Comparison of ENCODE assay signal across 18 cellular contexts in genomic region chr11:109933126-109933525, GRCh38.
DNase-seq lines count a peak whose midpoint lies in the region; ATAC-seq, FAIRE-seq and TF ChIP-seq lines count a peak whose summit lies in the region.
"Had no signal": no experiment of that assay in that cellular context is flagged by ENCODE, and none has a peak within 500 bp of the region (broad histone marks: within the 10 kb centered on the region; RNA-seq: fewer than 3 reads in every experiment).

No MANE protein-coding gene starts in this region.

- FAIRE-seq in K562 (lab: Jason Lieb, UNC): peak; percentile 42

- no peak for TF ChIP-seq EP300 in K562 (IDR thresholded peaks at IDR 0.05; ENCODE audit: low read length)
- no peak for TF ChIP-seq EP300 in upper lobe of left lung (IDR thresholded peaks at IDR 0.05)

- TF ChIP-seq POLR2A in K562 (conservative IDR thresholded peaks at IDR 0.05): no peak
- TF ChIP-seq POLR2A in upper lobe of left lung (IDR thresholded peaks at IDR 0.05): no peak

- CTCF ChIA-PET in K562 (lab: Yijun Ruan, JAX; ENCODE audit: low intra/inter-chr PET ratio): no interaction called here

- no TSS peak for BruUV-seq in K562 (replicated peaks; lab: Mats Ljungman, UMichigan)

- no peaks in the 10 kb centered on the region for H3K9me1 ChIP-seq in K562 (ENCODE audit: control insufficient read depth, insufficient read depth, low read length)

- no peak overlapping the region for H3K4me2 ChIP-seq in K562 (ENCODE audit: insufficient read depth, low read length)
- H3K4me2 ChIP-seq: BLaER1, SK-N-SH had no signal

- no peak overlapping the region for H3K9ac ChIP-seq in K562 (ENCODE audit: insufficient read depth in 1 of 2, low read depth in 2 of 2, low read length in 2 of 2)
- H3K9ac ChIP-seq: BLaER1, SK-N-SH had no signal

- H3K4me1 ChIP-seq in K562 (replicated peaks in 1 of 2; ENCODE audit: control insufficient read depth in 2 of 2, insufficient read depth in 2 of 2, low read length in 2 of 2) (peaks cover 0 to 2% of the 10 kb centered on the region in 2 experiments; a peak in 1 of 5 replicates), upper lobe of left lung (no peaks in the 10 kb centered on the region)
- H3K4me1 ChIP-seq: BLaER1 had no signal

- POLR2A ChIA-PET in K562 (lab: Yijun Ruan, JAX): interaction anchor here (0.8 to 1.0 kb wide), 3 partner anchors 18 to 1177 kb away, joined by 3 to 4 read pairs (median 3); no protein-coding TSS in a partner anchor

- intact Hi-C loops in K562 (cut with micrococcal nuclease): no loop called here

- H3K9me3 ChIP-seq in K562 (replicated peaks; ENCODE audit: control insufficient read depth, insufficient read depth, low read depth, low read length): no peaks in the 10 kb centered on the region
- no peaks in the 10 kb centered on the region for H3K9me3 ChIP-seq in upper lobe of left lung
- H3K9me3 ChIP-seq: BLaER1, SK-N-SH had no signal

- peak overlapping the region; percentile 56; the same call in 1 of the 2 replicates for H2AFZ ChIP-seq in K562 (ENCODE audit: low read depth, low read length)

- 18% methylated on average over 4 of the region's 4 CpGs for WGBS in K562 (ENCODE audit: insufficient coverage, low coverage, missing lambda C conversion rate)
- 85 to 98% methylated on average over 4 of the region's 4 CpGs for WGBS in upper lobe of left lung, 2 donors

- no peaks in the 10 kb centered on the region for H3K36me3 ChIP-seq in K562 (ENCODE audit: control insufficient read depth, insufficient read depth, low read length)
- H3K36me3 ChIP-seq in upper lobe of left lung: no peaks in the 10 kb centered on the region
- H3K36me3 ChIP-seq: BLaER1 had no signal

- no peaks in the 10 kb centered on the region for H3K79me2 ChIP-seq in K562 (ENCODE audit: control insufficient read depth, insufficient read depth, low read length)

- TF ChIP-seq RAD21 in K562 (CRISPR knock-in tag; conservative IDR thresholded peaks at IDR 0.05 in 1 of 2, IDR thresholded peaks at IDR 0.05 in 1 of 2): no peak

- TF ChIP-seq CTCF in K562 (IDR thresholded peaks at IDR 0.05 in 2 of 3, conservative IDR thresholded peaks at IDR 0.05 in 1 of 3; ENCODE audit: insufficient read depth in 2 of 3, low read depth in 1 of 3, low read length in 3 of 3): no peak
- TF ChIP-seq CTCF in upper lobe of left lung (IDR thresholded peaks at IDR 0.05): no peak

- peak; percentile 83 for DNase-seq in NCI-H226
- peak in 2 of 4 experiments; percentile 19 to 31 for DNase-seq in K562 (ENCODE audit: extremely low read depth in 1 of 4, low spot score in 3 of 4)
- DNase-seq in glomerular visceral epithelial cell (ENCODE audit: extremely low spot score): peak; percentile 22
- DNase-seq in stimulated activated naive CD4-positive, alpha-beta T cell treated with Interleukin-2 at 50 U/mL for 16 hours (lab: John Stamatoyannopoulos, UW): no peak
- no peak for DNase-seq in upper lobe of left lung
- DNase-seq in NCI-H2107 (lab: John Stamatoyannopoulos, UW): no peak
- DNase-seq: CD8-positive, alpha-beta memory T cell; DMS 273 treated with DMSO at 0.1 percent for 48 hours; H9; KBM-7; NCI-H1092; NCI-H1694 treated with DMSO at 0.1 percent for 48 hours; NCI-H446 treated with DMSO at 0.1 percent for 48 hours; NCI-H774; SK-N-SH had no signal

- no peaks in the 10 kb centered on the region for H4K20me1 ChIP-seq in K562 (replicated peaks; ENCODE audit: control insufficient read depth, insufficient read depth, low read length)
- H4K20me1 ChIP-seq: BLaER1 had no signal

- H3K4me3 ChIP-seq in K562 (no peak overlapping the region), upper lobe of left lung (no peak overlapping the region)
- H3K4me3 ChIP-seq: BLaER1 had no signal

- H3K27me3 ChIP-seq in K562 (ENCODE audit: control insufficient read depth in 2 of 2, insufficient read depth in 2 of 2, low read length in 2 of 2): no peaks in the 10 kb centered on the region
- H3K27me3 ChIP-seq in upper lobe of left lung: no peaks in the 10 kb centered on the region
- H3K27me3 ChIP-seq: BLaER1 had no signal

- in situ Hi-C loops in K562 (cut with MboI): no loop called here

- ATAC-seq in K562 (peak; percentile 77), GM19397 (IDR thresholded peaks at IDR 0.05; ENCODE audit: unreplicated experiment) (no peak), upper lobe of left lung (ENCODE audit: low FRiP score in 2 of 2) (no peak)
- ATAC-seq: Right ventricle myocardium inferior had no signal

- no peak overlapping the region for H3K27ac ChIP-seq in K562 (ENCODE audit: extremely low read depth, low read depth, low read length)
- no peak overlapping the region for H3K27ac ChIP-seq in upper lobe of left lung
- H3K27ac ChIP-seq: BLaER1 had no signal

TF ChIP-seq in K562, 482 proteins besides CTCF, POLR2A, EP300 and RAD21:
- TF ChIP-seq FOSL1 (tag; conservative IDR thresholded peaks at IDR 0.05) (peak; percentile 76), ATF3 (IDR thresholded peaks at IDR 0.05) (peak; percentile 12; the same call in 1 of the 2 replicates), ATF3 (CRISPR knock-in tag; conservative IDR thresholded peaks at IDR 0.05) (no peak), ZBED1 (IDR thresholded peaks at IDR 0.05) (no peak), NR4A1 (CRISPR knock-in tag; IDR thresholded peaks at IDR 0.05) (no peak), NR4A1 (tag; IDR thresholded peaks at IDR 0.05) (no peak), STAT5B (CRISPR knock-in tag; IDR thresholded peaks at IDR 0.05) (no peak)

Comparison
In these comparisons a context has a peak if more than half of its experiments do, and no peak if none do; other contexts are left out.
1. DNase-seq: peak in NCI-H226 (single experiment) and glomerular visceral epithelial cell (single experiment); none in stimulated activated naive CD4-positive, alpha-beta T cell treated with Interleukin-2 at 50 U/mL for 16 hours (single experiment), upper lobe of left lung (0 of 2) and NCI-H2107 (single experiment).